In the genomic region with DNA sequence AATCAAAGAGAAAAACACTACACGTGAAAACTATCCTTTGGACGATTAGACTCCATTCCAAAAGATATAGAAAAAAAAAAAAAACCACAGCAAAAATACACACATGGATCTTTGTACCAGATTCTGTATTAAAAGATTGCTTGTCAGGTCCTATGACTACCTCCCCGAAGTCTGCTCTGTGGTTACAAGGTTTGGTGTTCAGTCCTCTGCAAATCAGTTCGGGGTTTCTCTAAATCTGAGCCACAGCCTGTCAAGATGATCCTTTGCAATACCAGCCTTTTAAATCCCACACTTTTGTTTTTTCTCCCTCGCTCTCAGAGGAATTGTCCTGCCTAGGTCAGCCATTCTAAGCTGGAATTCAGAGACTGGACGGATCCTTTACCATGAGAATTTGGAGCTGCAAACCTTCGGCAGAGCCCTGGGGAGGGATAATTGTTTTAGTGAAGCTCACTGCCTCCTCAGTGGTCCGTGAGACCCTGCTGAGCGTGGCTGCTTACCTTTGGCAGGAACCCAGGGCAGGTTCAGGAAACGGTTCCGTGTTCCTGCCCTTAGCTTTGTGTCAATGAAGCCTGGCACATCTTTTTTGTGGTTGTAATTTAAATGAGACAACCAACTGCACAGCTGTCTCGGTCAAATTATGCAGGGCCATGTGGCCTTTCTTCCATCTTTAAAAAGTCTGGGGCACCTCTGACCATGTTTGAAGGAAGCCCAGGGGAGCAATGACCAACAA, we compare ENCODE assay signal across 11 cellular contexts. TPM values are rescaled to one million over a fixed set of nuclear protein-coding genes. Genes with fewer than 3 reads are reported as not detected.
A peak's percentile ranks its signal among the peaks of the same experiment; 100 is the strongest.
DNase-seq lines count a peak whose midpoint lies in the region; ATAC-seq, FAIRE-seq and TF ChIP-seq lines count a peak whose summit lies in the region.
"Had no signal": no experiment of that assay in that cellular context is flagged by ENCODE, and none has a peak within 500 bp of the region (broad histone marks: within the 10 kb centered on the region; RNA-seq: fewer than 3 reads in every experiment).

No MANE protein-coding gene starts in this region.

- H3K4me1 ChIP-seq in spleen, result peaks cover 15 to 68% (median 46%) of the 10 kb centered on the region in 6 donors

- WGBS in spleen, 5 donors, result 40 to 62% (median 52%) methylated on average over 12 of the region's 12 CpGs

- no peaks in the 10 kb centered on the region for H3K9me3 Mint-ChIP-seq in activated CD4-positive, alpha-beta memory T cell treated with anti-CD3 and anti-CD28 coated beads, Interleukin-2, amount 10 ng/mL, durations not matched to agents 7 days and 5 days

- H3K4me3 ChIP-seq in fibroblast of villous mesenchyme (ENCODE audit: low read depth, low read length) (no peak overlapping the region), spleen (peak overlapping the region in 2 of 8 donors; percentile 33 to 59)

- ATAC-seq in GM18873 (IDR thresholded peaks at IDR 0.05; ENCODE audit: low FRiP score, unreplicated experiment) (no peak), HG02852 (IDR thresholded peaks at IDR 0.05; ENCODE audit: unreplicated experiment) (no peak)

- H3K4me1 Mint-ChIP-seq in activated CD4-positive, alpha-beta memory T cell treated with anti-CD3 and anti-CD28 coated beads, Interleukin-2, amount 10 ng/mL, durations not matched to agents 7 days and 5 days, result no peaks in the 10 kb centered on the region

- H3K36me3 Mint-ChIP-seq in activated CD4-positive, alpha-beta memory T cell treated with anti-CD3 and anti-CD28 coated beads, Interleukin-2, amount 10 ng/mL, durations not matched to agents 7 days and 5 days (ENCODE audit: low read depth), result no peaks in the 10 kb centered on the region

- peaks cover 60% of the 10 kb centered on the region for H3K27me3 Mint-ChIP-seq in activated CD4-positive, alpha-beta memory T cell treated with anti-CD3 and anti-CD28 coated beads, Interleukin-2, amount 10 ng/mL, durations not matched to agents 7 days and 5 days

- peak overlapping the region; percentile 11 to 86 (median 78) for H3K27ac ChIP-seq in spleen

- no peaks in the 10 kb centered on the region for H3K36me3 ChIP-seq in spleen

- CTCF ChIA-PET in activated CD4-positive, alpha-beta memory T cell treated with anti-CD3 and anti-CD28 coated beads, Interleukin-2, amount 10 ng/mL, durations not matched to agents 7 days and 5 days (lab: Charles Lee), result interaction anchor here (1.0 kb wide), 1 partner anchor 54 kb away, joined by 3 read pairs; no protein-coding TSS in a partner anchor

- H3K27me3 ChIP-seq in spleen (replicated peaks in 1 of 7), result peaks cover 0 to 33% (median 9%) of the 10 kb centered on the region in 7 donors

- FAIRE-seq in GM18507 (lab: Jason Lieb, UNC), result peak; percentile 81
- FAIRE-seq: keratinocyte had no signal

- POLR2A ChIA-PET in activated CD4-positive, alpha-beta memory T cell treated with anti-CD3 and anti-CD28 coated beads, Interleukin-2, amount 10 ng/mL, durations not matched to agents 7 days and 5 days (lab: Charles Lee), result no interaction called here

- TF ChIP-seq POLR2A in spleen (IDR thresholded peaks at IDR 0.05), result no peak

- intact Hi-C loops in spleen (cut with DNase I; ENCODE audit: low total_unique reads), result no loop called here

- H3K4me3 Mint-ChIP-seq in activated CD4-positive, alpha-beta memory T cell treated with anti-CD3 and anti-CD28 coated beads, Interleukin-2, amount 10 ng/mL, durations not matched to agents 7 days and 5 days, result no peak overlapping the region

- no peak for DNase-seq in GM18507 (ENCODE audit: extremely low spot score, insufficient read length, low read depth)
- DNase-seq in NCI-H526 treated with DMSO at 0.1 percent for 48 hours (lab: John Stamatoyannopoulos, UW), result peak; percentile 69
- DNase-seq in fibroblast of villous mesenchyme (ENCODE audit: low read depth), result peak; percentile 30
- no peak for DNase-seq in spleen
- no peak for DNase-seq in effector CD8-positive, alpha-beta T cell (lab: John Stamatoyannopoulos, UW)
- DNase-seq in activated CD4-positive, alpha-beta memory T cell treated with anti-CD3 and anti-CD28 coated beads, Interleukin-2, amount 10 ng/mL, durations not matched to agents 7 days and 5 days, result no peak
- DNase-seq: activated effector memory CD4-positive, alpha-beta T cell treated with Interleukin-2 at 50 U/mL for 16 hours; Calu3 had no signal

- TF ChIP-seq CTCF in fibroblast of villous mesenchyme (IDR thresholded peaks at IDR 0.05; ENCODE audit: insufficient read depth, low read depth, low read length), result no peak
- no peak for TF ChIP-seq CTCF in spleen (IDR thresholded peaks at IDR 0.05 in 8 of 11, conservative IDR thresholded peaks at IDR 0.05 in 3 of 11)

- no peak overlapping the region for H3K27ac Mint-ChIP-seq in activated CD4-positive, alpha-beta memory T cell treated with anti-CD3 and anti-CD28 coated beads, Interleukin-2, amount 10 ng/mL, durations not matched to agents 7 days and 5 days

- no peaks in the 10 kb centered on the region for H3K9me3 ChIP-seq in spleen

RNA-seq across cellular contexts. Expression of gene EBF1, which starts 47.3 kb away (rescaled TPM):
- total RNA-seq in fibroblast of villous mesenchyme (8.1 and 9.1 TPM in 2 replicates), spleen (10 to 100 TPM; 19.6 to 56.2 (median 34.8) TPM)
- 1 to 10 TPM; 6.8 to 8.8 (median 7.9) TPM for polyA plus RNA-seq in spleen
- under 1 TPM in 1 of 2 experiments, not detected in 1; 0.23 TPM for total RNA-seq in activated CD4-positive, alpha-beta memory T cell treated with anti-CD3 and anti-CD28 coated beads, Interleukin-2, amount 10 ng/mL, durations not matched to agents 7 days and 5 days
- total RNA-seq: Calu3 had no signal
- polyA plus RNA-seq: keratinocyte had no signal

Comparison
In these comparisons a context has a peak if more than half of its experiments do, and no peak if none do; other contexts are left out.
1. DNase-seq: peak in NCI-H526 treated with DMSO at 0.1 percent for 48 hours (single experiment) and fibroblast of villous mesenchyme (single experiment); none in GM18507 (single experiment), spleen (single experiment), effector CD8-positive, alpha-beta T cell (single experiment) and activated CD4-positive, alpha-beta memory T cell treated with anti-CD3 and anti-CD28 coated beads, Interleukin-2, amount 10 ng/mL, durations not matched to agents 7 days and 5 days (single experiment).